ENCODE assay signal across 25 cellular contexts in the genomic region with DNA sequence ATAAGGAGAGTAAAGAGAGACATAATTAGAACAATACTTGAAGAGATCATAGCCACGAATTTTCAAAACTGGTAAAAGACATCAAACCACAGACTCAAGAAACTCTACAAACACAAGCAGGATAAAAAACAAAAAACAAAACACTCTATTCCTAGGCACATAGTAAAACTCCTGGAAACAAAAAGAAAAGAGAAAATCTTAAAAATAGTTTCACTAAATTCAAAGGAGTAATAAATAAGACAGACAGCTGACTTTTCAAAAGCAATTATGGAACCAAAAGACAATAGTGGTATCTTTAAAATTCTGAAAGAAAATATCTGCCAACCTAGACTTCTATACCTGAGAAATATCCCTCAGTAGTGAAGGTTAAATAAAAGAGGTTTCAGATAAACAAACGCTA.
"Had no signal": no experiment of that assay in that cellular context is flagged by ENCODE, and none has a peak within 500 bp of the region (broad histone marks: within the 10 kb centered on the region; RNA-seq: fewer than 3 reads in every experiment).

No MANE protein-coding gene starts in this region.

- H3K4me3 ChIP-seq: coronary artery, heart left ventricle, neural progenitor cell, tibial artery had no signal

- H3K36me3 ChIP-seq: heart left ventricle, neural progenitor cell, tibial artery had no signal

- H3K4me1 ChIP-seq: heart left ventricle, neural progenitor cell, tibial artery had no signal

- FAIRE-seq: islet of Langerhans, small intestine, TTC549 had no signal

- DNase-seq: activated B cell treated with CpG ODN at 0.5 μM for 24 hours; activated CD4-positive, alpha-beta memory T cell treated with anti-CD3 and anti-CD28 coated beads for 36 hours; activated CD4-positive, alpha-beta T cell treated with anti-CD3 and anti-CD28 coated beads for 36 hours; activated effector memory CD4-positive, alpha-beta T cell treated with Interleukin-2 at 50 U/mL for 16 hours; activated naive CD4-positive, alpha-beta T cell treated with anti-CD3 and anti-CD28 coated beads for 36 hours; activated naive CD8-positive, alpha-beta T cell treated with anti-CD3 and anti-CD28 coated beads, Interleukin-2, amount 10 ng/mL, durations not matched to agents 7 days and 5 days; activated T-cell treated with anti-CD3 and anti-CD28 coated beads, Interleukin-2, amount 50 U/mL, for 72 hours; amygdala; cerebellar nuclear complex; heart left ventricle; left ventricle myocardium superior; mammary epithelial cell; naive thymus-derived CD8-positive, alpha-beta T cell; posterior cingulate gyrus; small intestine; stimulated activated CD4-positive, alpha-beta T cell treated with anti-CD3 and anti-CD28 coated beads, Interleukin-2, amount 100 ng/mL, for 24 hours; stimulated activated naive CD8-positive, alpha-beta T cell treated with anti-CD3 and anti-CD28 coated beads, Interleukin-15, amount 100 ng/mL, for 72 hours; tibial artery had no signal

- ATAC-seq: activated CD4-positive, alpha-beta T cell treated with anti-CD3 and anti-CD28 coated beads for 36 hours; activated T-cell treated with anti-CD3 and anti-CD28 coated beads, Interleukin-2, amount 50 U/mL, for 72 hours; heart left ventricle; left ventricle myocardium superior; naive thymus-derived CD8-positive, alpha-beta T cell; sciatic nerve; stimulated activated effector memory CD8-positive, alpha-beta T cell treated with anti-CD3 and anti-CD28 coated beads, Interleukin-12 subunit alpha, Interleukin-12 subunit beta, amount 100 ng/mL, for 72 hours; stimulated activated naive CD8-positive, alpha-beta T cell treated with anti-CD3 and anti-CD28 coated beads, Interleukin-15, amount 100 ng/mL, for 72 hours had no signal

- H3K9ac ChIP-seq: neural progenitor cell had no signal

- H3K27ac ChIP-seq: coronary artery, epithelial cell of prostate, heart left ventricle, neural progenitor cell, tibial artery had no signal

- H3K27me3 ChIP-seq: neural progenitor cell, tibial artery had no signal

- H3K4me2 ChIP-seq: neural progenitor cell had no signal

- H2AFZ ChIP-seq: neural progenitor cell had no signal
